In genomic region chr1:211415700-211416099, GRCh38 we compare ENCODE assay signal across 10 cellular contexts.
DNase-seq lines count a peak whose midpoint lies in the region; ATAC-seq, FAIRE-seq and TF ChIP-seq lines count a peak whose summit lies in the region.
"Had no signal": no experiment of that assay in that cellular context is flagged by ENCODE, and none has a peak within 500 bp of the region (broad histone marks: within the 10 kb centered on the region; RNA-seq: fewer than 3 reads in every experiment).

No MANE protein-coding gene starts in this region.

- FAIRE-seq in HepG2 (lab: Jason Lieb, UNC): no peak
- FAIRE-seq: H54 had no signal

- H3K4me3 ChIP-seq in HepG2 (replicated peaks in 1 of 3; ENCODE audit: insufficient read depth in 1 of 3, low read depth in 2 of 3, low read length in 3 of 3) (peak overlapping the region; percentile 36 to 63 (median 40); a peak in 4 of 6 replicates), right lobe of liver (peak overlapping the region in 1 of 3 donors; percentile 55)

- no peaks in the 10 kb centered on the region for H3K27me3 ChIP-seq in HepG2 (ENCODE audit: control insufficient read depth in 1 of 2, insufficient read depth in 2 of 2, low read length in 2 of 2)
- no peaks in the 10 kb centered on the region for H3K27me3 ChIP-seq in right lobe of liver

- H3K4me1 ChIP-seq in HepG2 (ENCODE audit: insufficient read depth, low read length): peaks cover 19% of the 10 kb centered on the region
- H3K4me1 ChIP-seq in right lobe of liver: no peaks in the 10 kb centered on the region

- TF ChIP-seq CTCF in HepG2 (CRISPR knock-in tag; IDR thresholded peaks at IDR 0.05) (no peak), right lobe of liver (IDR thresholded peaks at IDR 0.05) (no peak)
- no peak for TF ChIP-seq CTCF in activated CD8-positive, alpha-beta T cell treated with anti-CD3 and anti-CD28 coated beads for 36 hours (IDR thresholded peaks at IDR 0.05)

- H3K9ac ChIP-seq in HepG2 (ENCODE audit: insufficient read depth, low read depth, low read length): peak overlapping the region; percentile 50; the same call in 1 of the 2 replicates

- intact Hi-C loops in HepG2 (cut with micrococcal nuclease; ENCODE audit: unreplicated experiment) (loop anchor here (2.0 to 5.0 kb wide), 2 partner anchors 57 to 99 kb away; no protein-coding TSS in a partner anchor), right lobe of liver (cut with DNase I) (no loop called here)
- intact Hi-C loops in activated CD8-positive, alpha-beta T cell treated with anti-CD3 and anti-CD28 coated beads for 36 hours (cut with micrococcal nuclease): no loop called here

- no peak for TF ChIP-seq POLR2A in HepG2 (IDR thresholded peaks at IDR 0.05; ENCODE audit: insufficient read depth in 1 of 2, low read depth in 2 of 2, low read length in 2 of 2)
- no peak for TF ChIP-seq POLR2A in right lobe of liver (IDR thresholded peaks at IDR 0.05)

- no peak for ATAC-seq in HepG2
- ATAC-seq in right lobe of liver: no peak
- no peak for ATAC-seq in activated CD8-positive, alpha-beta T cell treated with anti-CD3 and anti-CD28 coated beads for 36 hours
- ATAC-seq in GM18519 (IDR thresholded peaks at IDR 0.05; ENCODE audit: low FRiP score, unreplicated experiment): no peak
- no peak for ATAC-seq in GM21717 (IDR thresholded peaks at IDR 0.05; ENCODE audit: unreplicated experiment)

- peak overlapping the region; percentile 50 for H3K27ac ChIP-seq in HepG2 (ENCODE audit: extremely low read length, insufficient read depth, low read length)
- H3K27ac ChIP-seq in right lobe of liver: no peak overlapping the region
- H3K27ac ChIP-seq: neutrophil had no signal

- H4K20me1 ChIP-seq in HepG2 (ENCODE audit: insufficient read depth, low read length): no peaks in the 10 kb centered on the region

- peaks cover 1% of the 10 kb centered on the region for H3K36me3 Mint-ChIP-seq in activated CD8-positive, alpha-beta T cell treated with anti-CD3 and anti-CD28 coated beads for 36 hours (ENCODE audit: low read depth)
- H3K36me3 Mint-ChIP-seq in immature natural killer cell: peaks cover 3 to 13% (median 4%) of the 10 kb centered on the region in 3 donors

- H2AFZ ChIP-seq in HepG2 (ENCODE audit: low read length): peak overlapping the region; percentile 50

- POLR2A ChIA-PET in HepG2 (lab: Yijun Ruan, JAX): interaction anchor here (1.3 to 1.5 kb wide), 2 partner anchors 32 to 33 kb away, joined by 3 to 7 read pairs; no protein-coding TSS in a partner anchor
- POLR2A ChIA-PET in activated CD8-positive, alpha-beta T cell treated with anti-CD3 and anti-CD28 coated beads for 36 hours (lab: Charles Lee): interaction anchor here (0.7 kb wide), 1 partner anchor 79 kb away, joined by 3 read pairs; no protein-coding TSS in a partner anchor

- H3K4me3 Mint-ChIP-seq in activated CD8-positive, alpha-beta T cell treated with anti-CD3 and anti-CD28 coated beads for 36 hours: peak overlapping the region; percentile 61
- peak overlapping the region; percentile 53 to 85 (median 72) for H3K4me3 Mint-ChIP-seq in immature natural killer cell

- DNase-seq in HepG2 (ENCODE audit: low spot score) (no peak), right lobe of liver (no peak), immature natural killer cell (no peak), DMS153 (lab: John Stamatoyannopoulos, UW) (no peak), NCI-H82 (lab: John Stamatoyannopoulos, UW) (no peak)
- DNase-seq in activated CD8-positive, alpha-beta T cell treated with anti-CD3 and anti-CD28 coated beads for 36 hours: no peak

- no peaks in the 10 kb centered on the region for H3K27me3 Mint-ChIP-seq in activated CD8-positive, alpha-beta T cell treated with anti-CD3 and anti-CD28 coated beads for 36 hours
- H3K27me3 Mint-ChIP-seq in immature natural killer cell (ENCODE audit: low read depth in 3 of 3): peaks cover 2 to 7% (median 6%) of the 10 kb centered on the region in 3 donors

- 21% methylated on average over 2 of the region's 2 CpGs for WGBS in HepG2 (ENCODE audit: low lambda C conversion rate)
- 100% methylated on average over 2 of the region's 2 CpGs for WGBS in right lobe of liver (ENCODE audit: insufficient coverage, low coverage, low lambda C conversion rate, missing lambda C conversion rate)

- peak overlapping the region; percentile 69 for H3K4me2 ChIP-seq in HepG2 (ENCODE audit: low read depth, low read length)

- peak overlapping the region; percentile 85 for H3K27ac Mint-ChIP-seq in activated CD8-positive, alpha-beta T cell treated with anti-CD3 and anti-CD28 coated beads for 36 hours
- H3K27ac Mint-ChIP-seq in immature natural killer cell: peak overlapping the region; percentile 1 to 90 (median 78)

- H3K9me3 Mint-ChIP-seq in activated CD8-positive, alpha-beta T cell treated with anti-CD3 and anti-CD28 coated beads for 36 hours: peaks cover 3% of the 10 kb centered on the region
- peaks cover 0 to 4% (median 0%) of the 10 kb centered on the region in 6 donors for H3K9me3 Mint-ChIP-seq in immature natural killer cell

- no peak for TF ChIP-seq EP300 in HepG2 (IDR thresholded peaks at IDR 0.05; ENCODE audit: low read depth in 2 of 2, low read length in 2 of 2)
- no peak for TF ChIP-seq EP300 in HepG2 (CRISPR knock-in tag; IDR thresholded peaks at IDR 0.05; ENCODE audit: borderline replicate concordance)

- TSS peak; percentile 71 for BruUV-seq in HepG2 (replicated peaks; lab: Mats Ljungman, UMichigan)

- in situ Hi-C loops in HepG2 (cut with HindIII; ENCODE audit: extremely low pct_ligation_motif_present, low pct_unique_long_range_greater_than_20kb): no loop called here

- CTCF ChIA-PET in HepG2 (lab: Yijun Ruan, JAX; ENCODE audit: low intra/inter-chr PET ratio, low total read pairs): no interaction called here
- CTCF ChIA-PET in activated CD8-positive, alpha-beta T cell treated with anti-CD3 and anti-CD28 coated beads for 36 hours (lab: Charles Lee): interaction anchor here (0.8 to 1.6 kb wide), 4 partner anchors 55 to 1009 kb away, joined by 3 to 4 read pairs (median 3); no protein-coding TSS in a partner anchor

- TF ChIP-seq RAD21 in HepG2 (CRISPR knock-in tag; IDR thresholded peaks at IDR 0.05): no peak

- no peaks in the 10 kb centered on the region for H3K36me3 ChIP-seq in HepG2 (replicated peaks in 1 of 2; ENCODE audit: control insufficient read depth in 1 of 2, insufficient read depth in 2 of 2, low read length in 2 of 2)
- H3K36me3 ChIP-seq in right lobe of liver: no peaks in the 10 kb centered on the region
- H3K36me3 ChIP-seq: neutrophil had no signal

- H3K9me3 ChIP-seq in HepG2 (ENCODE audit: low read length) (no peaks in the 10 kb centered on the region), right lobe of liver (no peaks in the 10 kb centered on the region)
- H3K9me3 ChIP-seq: neutrophil had no signal

- H3K79me2 ChIP-seq in HepG2 (ENCODE audit: insufficient read depth, low read length): no peaks in the 10 kb centered on the region

- peaks cover 22% of the 10 kb centered on the region for H3K4me1 Mint-ChIP-seq in activated CD8-positive, alpha-beta T cell treated with anti-CD3 and anti-CD28 coated beads for 36 hours (ENCODE audit: low read depth)
- H3K4me1 Mint-ChIP-seq in immature natural killer cell: peaks cover 13 to 18% of the 10 kb centered on the region in 2 donors

TF ChIP-seq in HepG2, 621 proteins besides CTCF, POLR2A, EP300 and RAD21:
- TF ChIP-seq SIX1 (CRISPR knock-in tag; IDR thresholded peaks at IDR 0.05; ENCODE audit: borderline replicate concordance) (no peak), CENPX (CRISPR knock-in tag; IDR thresholded peaks at IDR 0.05) (no peak)
- TF ChIP-seq, protein P1, sequence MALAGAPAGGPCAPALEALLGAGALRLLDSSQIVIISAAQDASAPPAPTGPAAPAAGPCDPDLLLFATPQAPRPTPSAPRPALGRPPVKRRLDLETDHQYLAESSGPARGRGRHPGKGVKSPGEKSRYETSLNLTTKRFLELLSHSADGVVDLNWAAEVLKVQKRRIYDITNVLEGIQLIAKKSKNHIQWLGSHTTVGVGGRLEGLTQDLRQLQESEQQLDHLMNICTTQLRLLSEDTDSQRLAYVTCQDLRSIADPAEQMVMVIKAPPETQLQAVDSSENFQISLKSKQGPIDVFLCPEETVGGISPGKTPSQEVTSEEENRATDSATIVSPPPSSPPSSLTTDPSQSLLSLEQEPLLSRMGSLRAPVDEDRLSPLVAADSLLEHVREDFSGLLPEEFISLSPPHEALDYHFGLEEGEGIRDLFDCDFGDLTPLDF (CRISPR knock-in tag; IDR thresholded peaks at IDR 0.05): no peak
- TF ChIP-seq, protein P2, sequence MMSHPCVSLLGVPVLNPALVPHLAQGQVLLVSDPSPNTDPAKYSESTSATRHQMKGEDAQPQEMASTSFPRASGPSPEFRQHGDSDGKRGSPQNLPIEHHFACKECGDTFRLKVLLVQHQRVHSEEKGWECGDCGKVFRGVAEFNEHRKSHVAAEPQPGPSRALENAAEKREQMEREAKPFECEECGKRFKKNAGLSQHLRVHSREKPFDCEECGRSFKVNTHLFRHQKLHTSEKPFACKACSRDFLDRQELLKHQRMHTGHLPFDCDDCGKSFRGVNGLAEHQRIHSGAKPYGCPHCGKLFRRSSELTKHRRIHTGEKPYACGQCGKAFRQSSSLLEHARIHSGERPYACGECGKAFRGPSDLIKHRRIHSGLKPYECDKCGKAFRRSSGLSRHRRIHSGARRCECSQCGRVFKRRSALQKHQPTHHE (CRISPR knock-in tag; IDR thresholded peaks at IDR 0.05; ENCODE audit: borderline replicate concordance): no peak
TF ChIP-seq in HepG2: peak in this region for 0.
